Comparison of ENCODE assay signal across 18 cellular contexts in the genomic region with DNA sequence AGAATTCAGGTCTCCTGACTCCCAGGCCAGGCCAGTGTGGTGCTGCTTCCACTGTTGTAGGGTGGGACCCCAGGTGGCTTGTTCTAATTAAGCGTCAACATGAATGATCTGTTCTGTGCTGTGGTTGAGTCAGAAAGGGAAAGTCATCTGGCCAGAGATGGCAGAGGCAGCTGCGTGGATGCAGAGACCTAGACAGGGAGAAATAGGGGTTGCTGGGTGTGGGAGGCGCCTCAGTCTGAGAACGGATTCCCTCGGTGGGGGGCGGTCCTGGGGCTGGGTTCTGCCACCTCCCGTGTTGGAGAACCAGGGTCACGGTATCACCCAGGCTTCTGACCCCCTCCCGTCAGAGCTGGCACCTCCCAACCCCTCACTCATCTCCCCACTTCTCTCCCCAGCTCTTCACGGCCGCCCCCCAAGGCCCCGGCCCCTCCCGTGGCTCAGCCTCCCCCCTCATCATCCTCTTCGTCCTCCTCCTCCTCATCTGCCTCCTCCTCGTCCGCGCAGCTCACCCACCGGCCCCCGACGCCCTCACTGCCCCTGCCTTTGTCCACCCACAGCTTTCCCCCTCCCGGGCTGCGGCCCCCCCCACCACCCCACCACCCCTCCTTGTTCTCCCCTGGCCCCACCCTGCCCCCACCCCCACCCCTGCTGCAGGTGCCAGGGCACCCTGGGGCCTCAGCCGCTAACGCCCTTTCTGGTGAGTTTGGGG. TPM values are rescaled to one million over a fixed set of nuclear protein-coding genes. Genes with fewer than 3 reads are reported as not detected.
DNase-seq lines count a peak whose midpoint lies in the region; ATAC-seq and TF ChIP-seq lines count a peak whose summit lies in the region.
"Had no signal": no experiment of that assay in that cellular context is flagged by ENCODE, and none has a peak within 500 bp of the region (broad histone marks: within the 10 kb centered on the region; RNA-seq: fewer than 3 reads in every experiment).

No MANE protein-coding gene starts in this region.

- H3K36me3 Mint-ChIP-seq in stimulated activated naive CD8-positive, alpha-beta T cell treated with anti-CD3 and anti-CD28 coated beads, Interleukin-15, Interleukin-2, amounts not matched to agents 100 ng/mL and 50 ng/mL, for 24 hours (ENCODE audit: low read depth): peaks cover 59% of the 10 kb centered on the region
- peaks cover 71% of the 10 kb centered on the region for H3K36me3 Mint-ChIP-seq in activated CD8-positive, alpha-beta T cell treated with anti-CD3 and anti-CD28 coated beads, Interleukin-2, amount 10 ng/mL, durations not matched to agents 7 days and 5 days (ENCODE audit: low read depth)
- peaks cover 11% of the 10 kb centered on the region for H3K36me3 Mint-ChIP-seq in type B pancreatic cell

- no peak for DNase-seq in stimulated activated naive CD8-positive, alpha-beta T cell treated with anti-CD3 and anti-CD28 coated beads, Interleukin-15, Interleukin-2, amounts not matched to agents 100 U/mL and 50 U/mL, for 24 hours
- no peak for DNase-seq in activated CD8-positive, alpha-beta T cell treated with anti-CD3 and anti-CD28 coated beads, Interleukin-2, amount 10 ng/mL, durations not matched to agents 7 days and 5 days
- peak in 33 of 42 donors; percentile 14 to 69 (median 40) for DNase-seq in head of caudate nucleus
- no peak for DNase-seq in type B pancreatic cell (ENCODE audit: extremely low spot score, unreplicated experiment)
- no peak for DNase-seq in effector CD4-positive, alpha-beta T cell
- DNase-seq in SKM-1 treated with dmso at 0.1 percent for 144 hours (lab: John Stamatoyannopoulos, UW; ENCODE audit: unreplicated experiment): no peak
- no peak for DNase-seq in NCI-H1092 treated with DMSO at 0.1 percent for 48 hours (lab: John Stamatoyannopoulos, UW)
- DNase-seq: activated CD4-positive, alpha-beta T cell treated with anti-CD3 and anti-CD28 coated beads for 1 hour; AML-193; DMS153; left ventricle myocardium superior; NCI-H1092; NCI-H226; Right ventricle myocardium superior; stimulated activated CD4-positive, alpha-beta T cell treated with anti-CD3 and anti-CD28 coated beads, Interleukin-15, amount 100 ng/mL, for 24 hours; T-helper 9 cell had no signal

- TF ChIP-seq CTCF in type B pancreatic cell (conservative IDR thresholded peaks at IDR 0.05): no peak

- POLR2A ChIA-PET in activated CD8-positive, alpha-beta T cell treated with anti-CD3 and anti-CD28 coated beads, Interleukin-2, amount 10 ng/mL, durations not matched to agents 7 days and 5 days (lab: Charles Lee): interaction anchor here (0.6 to 1.2 kb wide), 2 partner anchors 14 to 806 kb away, joined by 3 read pairs; no protein-coding TSS in a partner anchor

- H3K4me1 Mint-ChIP-seq in stimulated activated naive CD8-positive, alpha-beta T cell treated with anti-CD3 and anti-CD28 coated beads, Interleukin-15, Interleukin-2, amounts not matched to agents 100 ng/mL and 50 ng/mL, for 24 hours (ENCODE audit: low read depth): peaks cover 35% of the 10 kb centered on the region
- H3K4me1 Mint-ChIP-seq in activated CD8-positive, alpha-beta T cell treated with anti-CD3 and anti-CD28 coated beads, Interleukin-2, amount 10 ng/mL, durations not matched to agents 7 days and 5 days (ENCODE audit: low read depth): peaks cover 37% of the 10 kb centered on the region
- peaks cover 25% of the 10 kb centered on the region for H3K4me1 Mint-ChIP-seq in type B pancreatic cell (ENCODE audit: unreplicated experiment)

- peak overlapping the region; percentile 44 for H3K4me3 Mint-ChIP-seq in stimulated activated naive CD8-positive, alpha-beta T cell treated with anti-CD3 and anti-CD28 coated beads, Interleukin-15, Interleukin-2, amounts not matched to agents 100 ng/mL and 50 ng/mL, for 24 hours
- no peak overlapping the region for H3K4me3 Mint-ChIP-seq in activated CD8-positive, alpha-beta T cell treated with anti-CD3 and anti-CD28 coated beads, Interleukin-2, amount 10 ng/mL, durations not matched to agents 7 days and 5 days
- peak overlapping the region; percentile 15 for H3K4me3 Mint-ChIP-seq in type B pancreatic cell

- no peak for ATAC-seq in stimulated activated naive CD8-positive, alpha-beta T cell treated with anti-CD3 and anti-CD28 coated beads, Interleukin-15, Interleukin-2, amounts not matched to agents 100 U/mL and 50 U/mL, for 24 hours
- ATAC-seq in activated CD8-positive, alpha-beta T cell treated with anti-CD3 and anti-CD28 coated beads, Interleukin-2, amount 10 ng/mL, durations not matched to agents 7 days and 5 days: no peak
- ATAC-seq: left ventricle myocardium superior had no signal

- intact Hi-C loops in head of caudate nucleus (cut with DNase I): no loop called here

- H3K27ac Mint-ChIP-seq in stimulated activated naive CD8-positive, alpha-beta T cell treated with anti-CD3 and anti-CD28 coated beads, Interleukin-15, Interleukin-2, amounts not matched to agents 100 ng/mL and 50 ng/mL, for 24 hours: peak overlapping the region; percentile 74
- peak overlapping the region; percentile 18 for H3K27ac Mint-ChIP-seq in activated CD8-positive, alpha-beta T cell treated with anti-CD3 and anti-CD28 coated beads, Interleukin-2, amount 10 ng/mL, durations not matched to agents 7 days and 5 days
- no peak overlapping the region for H3K27ac Mint-ChIP-seq in type B pancreatic cell

- CTCF ChIA-PET in activated CD8-positive, alpha-beta T cell treated with anti-CD3 and anti-CD28 coated beads, Interleukin-2, amount 10 ng/mL, durations not matched to agents 7 days and 5 days (lab: Charles Lee): interaction anchor here (1.0 to 2.4 kb wide), 3 partner anchors 9 to 31 kb away, joined by 3 to 20 read pairs (median 6); no protein-coding TSS in a partner anchor

- no peaks in the 10 kb centered on the region for H3K27me3 Mint-ChIP-seq in stimulated activated naive CD8-positive, alpha-beta T cell treated with anti-CD3 and anti-CD28 coated beads, Interleukin-15, Interleukin-2, amounts not matched to agents 100 ng/mL and 50 ng/mL, for 24 hours
- no peaks in the 10 kb centered on the region for H3K27me3 Mint-ChIP-seq in activated CD8-positive, alpha-beta T cell treated with anti-CD3 and anti-CD28 coated beads, Interleukin-2, amount 10 ng/mL, durations not matched to agents 7 days and 5 days (ENCODE audit: low read depth)
- no peaks in the 10 kb centered on the region for H3K27me3 Mint-ChIP-seq in type B pancreatic cell

- H3K9me3 Mint-ChIP-seq in stimulated activated naive CD8-positive, alpha-beta T cell treated with anti-CD3 and anti-CD28 coated beads, Interleukin-15, Interleukin-2, amounts not matched to agents 100 ng/mL and 50 ng/mL, for 24 hours: no peaks in the 10 kb centered on the region
- no peaks in the 10 kb centered on the region for H3K9me3 Mint-ChIP-seq in activated CD8-positive, alpha-beta T cell treated with anti-CD3 and anti-CD28 coated beads, Interleukin-2, amount 10 ng/mL, durations not matched to agents 7 days and 5 days (ENCODE audit: insufficient read depth)
- H3K9me3 Mint-ChIP-seq in type B pancreatic cell: no peaks in the 10 kb centered on the region
- H3K9me3 Mint-ChIP-seq: activated T-helper 2 cell treated with anti-CD3 and anti-CD28 coated beads, Interferon-gamma antibody, Interleukin-2, Interleukin-4, amounts not matched to agents 10 μg/mL and 5 μg/mL and 100 μg/mL, durations not matched to agents 14 hours and 24 hours and 36 hours had no signal

RNA-seq across cellular contexts. Expression of a gene that starts 5.7 kb away (rescaled TPM):
- 100 to 1,000 TPM in 1 of 2 experiments, 10 to 100 TPM in 1; 85.2 to 100 TPM for total RNA-seq in activated CD8-positive, alpha-beta T cell treated with anti-CD3 and anti-CD28 coated beads, Interleukin-2, amount 10 ng/mL, durations not matched to agents 7 days and 5 days
- total RNA-seq in type B pancreatic cell (ENCODE audit: low replicate concordance): 77.3 and 78.2 TPM in 2 replicates

RNA-seq across cellular contexts. Expression of a gene that starts 13.2 kb away (rescaled TPM):
- 10 to 100 TPM; 87.6 to 91.4 TPM for total RNA-seq in activated CD8-positive, alpha-beta T cell treated with anti-CD3 and anti-CD28 coated beads, Interleukin-2, amount 10 ng/mL, durations not matched to agents 7 days and 5 days
- 41.1 and 45.0 TPM in 2 replicates for total RNA-seq in type B pancreatic cell (ENCODE audit: low replicate concordance)

RNA-seq across cellular contexts. Expression of a gene that starts 35.0 kb away (rescaled TPM):
- 10 to 100 TPM; 75.2 to 76.0 TPM for total RNA-seq in activated CD8-positive, alpha-beta T cell treated with anti-CD3 and anti-CD28 coated beads, Interleukin-2, amount 10 ng/mL, durations not matched to agents 7 days and 5 days
- 62.8 and 73.5 TPM in 2 replicates for total RNA-seq in type B pancreatic cell (ENCODE audit: low replicate concordance)

RNA-seq across cellular contexts. Expression of a gene that starts 53.8 kb away (rescaled TPM):
- 10 to 100 TPM; 12.0 to 13.4 TPM for total RNA-seq in activated CD8-positive, alpha-beta T cell treated with anti-CD3 and anti-CD28 coated beads, Interleukin-2, amount 10 ng/mL, durations not matched to agents 7 days and 5 days
- total RNA-seq in type B pancreatic cell (ENCODE audit: low replicate concordance): 8.1 and 14.9 TPM in 2 replicates

Comparison
In these comparisons a context has a peak if more than half of its experiments do, and no peak if none do; other contexts are left out.
1. DNase-seq: peak in head of caudate nucleus (33 of 42); none in stimulated activated naive CD8-positive, alpha-beta T cell treated with anti-CD3 and anti-CD28 coated beads, Interleukin-15, Interleukin-2, amounts not matched to agents 100 U/mL and 50 U/mL, for 24 hours (single experiment), activated CD8-positive, alpha-beta T cell treated with anti-CD3 and anti-CD28 coated beads, Interleukin-2, amount 10 ng/mL, durations not matched to agents 7 days and 5 days (single experiment), type B pancreatic cell (single experiment), effector CD4-positive, alpha-beta T cell (single experiment), SKM-1 treated with dmso at 0.1 percent for 144 hours (single experiment) and NCI-H1092 treated with DMSO at 0.1 percent for 48 hours (single experiment).